19 cellular contexts compared by ENCODE assay signal in the genomic region with DNA sequence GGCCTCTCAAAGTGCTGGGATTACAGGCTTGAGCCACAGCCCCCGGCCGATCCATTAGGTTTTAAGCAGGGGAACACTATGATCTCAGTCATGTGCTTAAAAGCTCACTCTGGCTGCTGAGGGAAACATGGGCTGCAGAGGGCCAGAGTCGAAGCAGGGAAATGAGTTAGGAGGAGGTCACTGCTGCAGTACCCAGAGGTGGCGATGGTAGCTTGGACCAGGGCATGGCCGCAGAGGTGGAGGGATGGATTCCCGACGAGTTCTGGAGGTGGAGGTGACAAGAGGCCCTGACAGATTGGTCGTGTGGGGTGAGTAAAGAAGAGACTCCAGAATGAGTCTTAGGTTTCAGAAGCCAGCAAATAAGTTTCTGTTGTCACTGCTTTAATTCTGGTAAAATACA. TPM values are rescaled to one million over a fixed set of nuclear protein-coding genes. Genes with fewer than 3 reads are reported as not detected.
DNase-seq lines count a peak whose midpoint lies in the region; TF ChIP-seq lines count a peak whose summit lies in the region.
"Had no signal": no experiment of that assay in that cellular context is flagged by ENCODE, and none has a peak within 500 bp of the region (broad histone marks: within the 10 kb centered on the region; RNA-seq: fewer than 3 reads in every experiment).

No MANE protein-coding gene starts in this region.

- no peaks in the 10 kb centered on the region for H3K4me1 ChIP-seq in spleen
- H3K4me1 ChIP-seq: BE2C, Caco-2 had no signal

- no peak overlapping the region for H3K4me3 Mint-ChIP-seq in endothelial cell (ENCODE audit: unreplicated experiment)
- H3K4me3 Mint-ChIP-seq: CD4-positive, CD25-positive, alpha-beta regulatory T cell had no signal

- intact Hi-C loops in spleen (cut with DNase I; ENCODE audit: low total_unique reads): no loop called here

- H3K9me3 ChIP-seq in spleen: no peaks in the 10 kb centered on the region
- H3K9me3 ChIP-seq: BE2C, Caco-2 had no signal

- no peak overlapping the region for H3K4me3 ChIP-seq in spleen

- no peak for TF ChIP-seq CTCF in endothelial cell (IDR thresholded peaks at IDR 0.05; ENCODE audit: unreplicated experiment)
- TF ChIP-seq CTCF in spleen (IDR thresholded peaks at IDR 0.05 in 8 of 11, conservative IDR thresholded peaks at IDR 0.05 in 3 of 11): no peak

- H3K9me3 Mint-ChIP-seq in endothelial cell (ENCODE audit: unreplicated experiment): no peaks in the 10 kb centered on the region
- H3K9me3 Mint-ChIP-seq: CD4-positive, CD25-positive, alpha-beta regulatory T cell had no signal

- DNase-seq in activated T-cell treated with anti-CD3 and anti-CD28 coated beads, Interleukin-2, amount 50 U/mL, for 48 hours: peak; percentile 25 to 28
- DNase-seq in activated T-cell treated with anti-CD3 and anti-CD28 coated beads for 4 hours (no peak), GM19240 (ENCODE audit: insufficient read length, low spot score) (peak; percentile 23), endothelial cell (ENCODE audit: low spot score) (peak; percentile 4), spleen (peak; percentile 22), NCI-H526 (lab: John Stamatoyannopoulos, UW) (no peak), COLO668 (lab: John Stamatoyannopoulos, UW; ENCODE audit: unreplicated experiment) (no peak), GOT3 (lab: John Stamatoyannopoulos, UW) (no peak)
- DNase-seq: BE2C; Caco-2; CD4-positive, CD25-positive, alpha-beta regulatory T cell; DMS153; GF-D8; H7; NCI-H1417 treated with DMSO at 0.1 percent for 48 hours; NCI-H187 treated with DMSO at 0.1 percent for 48 hours; NCI-H2227 treated with DMSO at 0.1 percent for 48 hours; NCI-H524; SHP77 had no signal

- peaks cover 10% of the 10 kb centered on the region for H3K4me1 Mint-ChIP-seq in endothelial cell (ENCODE audit: unreplicated experiment)

- no peak overlapping the region for H3K27ac ChIP-seq in spleen

- no peaks in the 10 kb centered on the region for H3K27me3 ChIP-seq in spleen (replicated peaks in 1 of 7)
- H3K27me3 ChIP-seq: BE2C had no signal

- WGBS in spleen, 5 donors: 68 to 89% (median 76%) methylated on average over 8 of the region's 8 CpGs

- H3K36me3 Mint-ChIP-seq in endothelial cell (ENCODE audit: low read depth, unreplicated experiment): no peaks in the 10 kb centered on the region
- H3K36me3 Mint-ChIP-seq: CD4-positive, CD25-positive, alpha-beta regulatory T cell had no signal

- no peak overlapping the region for H3K27ac Mint-ChIP-seq in endothelial cell (ENCODE audit: unreplicated experiment)

- H3K36me3 ChIP-seq in spleen: no peaks in the 10 kb centered on the region
- H3K36me3 ChIP-seq: BE2C had no signal

- TF ChIP-seq POLR2A in spleen (IDR thresholded peaks at IDR 0.05): no peak

- H3K27me3 Mint-ChIP-seq in endothelial cell (ENCODE audit: unreplicated experiment): peaks cover 2% of the 10 kb centered on the region

RNA-seq across cellular contexts. Expression of a gene that starts 54.4 kb away (rescaled TPM):
- 26.0 TPM for total RNA-seq in endothelial cell (ENCODE audit: unreplicated experiment)
- 10 to 100 TPM; 22.2 to 32.4 (median 28.8) TPM for total RNA-seq in spleen
- polyA plus RNA-seq in spleen: 1 to 10 TPM; 1.8 to 5.3 (median 3.0) TPM

Comparison
In these comparisons a context has a peak if more than half of its experiments do, and no peak if none do; other contexts are left out.
1. DNase-seq: peak in activated T-cell treated with anti-CD3 and anti-CD28 coated beads, Interleukin-2, amount 50 U/mL, for 48 hours (2 of 2), GM19240 (single experiment), endothelial cell (single experiment) and spleen (single experiment); none in activated T-cell treated with anti-CD3 and anti-CD28 coated beads for 4 hours (single experiment), NCI-H526 (0 of 2), COLO668 (single experiment) and GOT3 (single experiment).